ENCODE assay signal across 8 cellular contexts in genomic region chr1:144103156-144103880, GRCh38.
A peak's percentile ranks its signal among the peaks of the same experiment; 100 is the strongest.
DNase-seq lines count a peak whose midpoint lies in the region; ATAC-seq and TF ChIP-seq lines count a peak whose summit lies in the region.
"Not testable (repeated sequence)": the region's sequence is repeated elsewhere in the genome, so short reads cannot be mapped to it uniquely, and the experiment has no call there.

No MANE protein-coding gene starts in this region.

- peaks cover 17% of the 10 kb centered on the region for H3K9me3 ChIP-seq in A673 (ENCODE audit: low read depth, low read length, poor library complexity, severe bottlenecking)
- H3K9me3 ChIP-seq in PC-3 (ENCODE audit: low read length); left lung: not testable (repeated sequence)

- not testable (repeated sequence) for H3K4me3 ChIP-seq in A673 (ENCODE audit: low read depth, low read length, poor library complexity, severe bottlenecking); PC-3 (ENCODE audit: low read length); left lung

- not testable (repeated sequence) for TF ChIP-seq CTCF in A673 (conservative IDR thresholded peaks at IDR 0.05; ENCODE audit: low read depth, low read length); PC-3 (conservative IDR thresholded peaks at IDR 0.05; ENCODE audit: low read depth, low read length); chondrocyte (IDR thresholded peaks at IDR 0.05); left lung (IDR thresholded peaks at IDR 0.05)

- H3K9me3 Mint-ChIP-seq in chondrocyte (ENCODE audit: low read depth) = not testable (repeated sequence)

- not testable (repeated sequence) for H3K79me2 ChIP-seq in PC-3 (ENCODE audit: low read length)

- not testable (repeated sequence) for BruUV-seq in A673 (replicated peaks; lab: Mats Ljungman, UMichigan); PC-3 (replicated peaks; lab: Mats Ljungman, UMichigan)

- peak; percentile 24; the same call in 1 of the 2 replicates for ATAC-seq in PC-3
- ATAC-seq in left lung = not testable (repeated sequence)

- H3K4me1 ChIP-seq in A673 (ENCODE audit: insufficient read depth, low read length, poor library complexity, severe bottlenecking); PC-3 (ENCODE audit: insufficient read depth, low read length); left lung: not testable (repeated sequence)

- H3K36me3 ChIP-seq in A673 (ENCODE audit: insufficient read depth, low read length, poor library complexity, severe bottlenecking); PC-3 (ENCODE audit: low read depth, low read length); left lung: not testable (repeated sequence)

- H3K4me1 Mint-ChIP-seq in chondrocyte (ENCODE audit: low read depth) = not testable (repeated sequence)

- DNase-seq in A673 (ENCODE audit: low spot score) = peak; percentile 15
- peak; percentile 7 for DNase-seq in PC-3
- DNase-seq in activated CD4-positive, alpha-beta T cell treated with anti-CD3 and anti-CD28 coated beads, Interleukin-2, amount 50 U/mL, for 24 hours (ENCODE audit: low read depth in 1 of 2, low spot score in 1 of 2) = peak; percentile 17 to 40
- peak; percentile 38 for DNase-seq in activated effector memory CD4-positive, alpha-beta T cell treated with Interleukin-2 at 50 U/mL for 16 hours
- DNase-seq in chondrocyte (ENCODE audit: low spot score) = peak; percentile 100
- DNase-seq in left lung = peak; percentile 78 to 96
- DNase-seq in pons (ENCODE audit: low spot score) = peak; percentile 1
- peak; percentile 4 to 21 for DNase-seq in stimulated activated CD8-positive, alpha-beta memory T cell treated with anti-CD3 and anti-CD28 coated beads, Interleukin-15, amount 100 ng/mL, for 48 hours (ENCODE audit: low read depth in 2 of 2)

- not testable (repeated sequence) for H3K9me2 ChIP-seq in PC-3 (replicated peaks; ENCODE audit: low read length)

- H3K36me3 Mint-ChIP-seq in chondrocyte (ENCODE audit: low read depth) = not testable (repeated sequence)

- intact Hi-C loops in A673 (cut with micrococcal nuclease; ENCODE audit: unreplicated experiment); PC-3 (cut with micrococcal nuclease); left lung (cut with DNase I): not testable (repeated sequence)

- not testable (repeated sequence) for H3K27ac ChIP-seq in A673 (ENCODE audit: low read depth, low read length, poor library complexity, severe bottlenecking); PC-3 (ENCODE audit: low read length); left lung

- not testable (repeated sequence) for H3K9ac ChIP-seq in PC-3 (ENCODE audit: low read length)

- H2AFZ ChIP-seq in PC-3 (ENCODE audit: low read length) = not testable (repeated sequence)

- H3K4me2 ChIP-seq in PC-3 (ENCODE audit: low read length) = not testable (repeated sequence)

- not testable (repeated sequence) for H3F3A ChIP-seq in PC-3 (ENCODE audit: low read length, unreplicated experiment)

- not testable (repeated sequence) for H4K20me1 ChIP-seq in PC-3 (ENCODE audit: low read length)

- not testable (repeated sequence) for H3K27me3 ChIP-seq in A673 (replicated peaks; ENCODE audit: insufficient read depth, low read depth, low read length, poor library complexity); PC-3 (ENCODE audit: low read length); left lung

- H3K27me3 Mint-ChIP-seq in chondrocyte (ENCODE audit: low read depth) = not testable (repeated sequence)

- CTCF ChIA-PET in A673 (lab: Charles Lee); PC-3 (lab: Charles Lee): not testable (repeated sequence)

- H3K27ac Mint-ChIP-seq in chondrocyte (ENCODE audit: unreplicated experiment) = not testable (repeated sequence)

- POLR2A ChIA-PET in A673 (lab: Charles Lee; ENCODE audit: low non-redundant PET); PC-3 (lab: Charles Lee; ENCODE audit: unreplicated experiment): not testable (repeated sequence)

- H3K4me3 Mint-ChIP-seq in chondrocyte (ENCODE audit: unreplicated experiment) = not testable (repeated sequence)

Comparison
In these comparisons a context has a peak if more than half of its experiments do, and no peak if none do; other contexts are left out.
1. DNase-seq: peak in every context shown above with its lines; median percentile 100 in chondrocyte; 87 in left lung; 38 in activated effector memory CD4-positive, alpha-beta T cell treated with Interleukin-2 at 50 U/mL for 16 hours; 28 in activated CD4-positive, alpha-beta T cell treated with anti-CD3 and anti-CD28 coated beads, Interleukin-2, amount 50 U/mL, for 24 hours; 15 in A673; 12 in stimulated activated CD8-positive, alpha-beta memory T cell treated with anti-CD3 and anti-CD28 coated beads, Interleukin-15, amount 100 ng/mL, for 48 hours; 7 in PC-3; 1 in pons.